ENCODE assay signal across 14 cellular contexts in the genomic region with DNA sequence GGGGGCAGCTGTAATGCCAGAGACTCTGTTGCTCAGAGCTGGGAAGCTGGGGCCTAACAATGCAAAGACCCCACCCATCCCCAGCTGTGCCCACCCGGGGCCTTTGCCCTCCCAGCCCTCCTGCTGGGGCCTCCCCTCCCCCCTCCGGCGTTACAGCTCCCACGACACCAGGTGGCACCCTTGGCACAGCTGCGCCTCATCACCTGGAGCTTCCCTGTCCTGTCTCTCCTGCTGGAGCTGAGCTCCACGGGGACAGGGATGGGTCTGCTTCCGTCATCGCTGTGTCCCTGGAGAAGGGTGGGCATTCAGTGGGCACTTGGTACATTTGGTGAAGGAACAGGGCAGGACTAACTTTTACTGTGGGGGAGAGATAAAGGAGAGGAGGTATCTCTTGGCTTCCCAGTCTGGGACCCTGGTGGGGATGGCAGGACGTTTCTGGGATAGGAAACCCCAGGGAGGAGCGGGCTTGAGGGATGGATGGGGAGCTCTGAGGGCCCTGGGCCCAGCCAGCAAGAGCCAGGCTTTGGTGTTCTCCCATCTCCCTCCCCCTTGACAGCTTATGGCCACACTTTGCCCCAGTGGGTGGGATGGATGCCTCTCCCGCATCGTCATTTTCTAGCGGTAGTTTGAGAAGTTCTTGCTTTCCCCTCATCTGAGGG.
DNase-seq lines count a peak whose midpoint lies in the region; ATAC-seq, FAIRE-seq and TF ChIP-seq lines count a peak whose summit lies in the region.
"Had no signal": no experiment of that assay in that cellular context is flagged by ENCODE, and none has a peak within 500 bp of the region (broad histone marks: within the 10 kb centered on the region; RNA-seq: fewer than 3 reads in every experiment).

No MANE protein-coding gene starts in this region.

- 68% methylated on average over 4 of the region's 13 CpGs for WGBS in A549 (ENCODE audit: missing lambda C conversion rate)

- ATAC-seq in A549 (no peak), left lobe of liver (peak; percentile 22), GM18858 (IDR thresholded peaks at IDR 0.05; ENCODE audit: unreplicated experiment) (no peak), GM18498 (IDR thresholded peaks at IDR 0.05; ENCODE audit: unreplicated experiment) (no peak)
- ATAC-seq: activated CD8-positive, alpha-beta memory T cell treated with anti-CD3 and anti-CD28 coated beads, Interleukin-2, amount 10 ng/mL, durations not matched to agents 7 days and 5 days; GM23338 had no signal

- H3K36me3 ChIP-seq in GM06990 (ENCODE audit: control insufficient read depth, insufficient read depth, low read length) (no peaks in the 10 kb centered on the region), WERI-Rb-1 (no peaks in the 10 kb centered on the region)

- H3K4me3 ChIP-seq in A549 = no peak overlapping the region
- H3K4me3 ChIP-seq in GM06990 (replicated peaks; ENCODE audit: low read depth, low read length) = no peak overlapping the region
- H3K4me3 ChIP-seq in WERI-Rb-1 (ENCODE audit: low read depth, low read length) = no peak overlapping the region
- H3K4me3 ChIP-seq: GM23338 had no signal

- H3K27me3 ChIP-seq in GM06990 (replicated peaks; ENCODE audit: control insufficient read depth, insufficient read depth, low read length) (no peaks in the 10 kb centered on the region), WERI-Rb-1 (ENCODE audit: insufficient read depth, low read depth, severe bottlenecking) (no peaks in the 10 kb centered on the region)

- H3K27ac ChIP-seq in A549 (no peak overlapping the region), WERI-Rb-1 (no peak overlapping the region)
- H3K27ac ChIP-seq: C4-2B, KMS-11 had no signal

- no peaks in the 10 kb centered on the region for H3K4me1 ChIP-seq in A549

- DNase-seq in A549 (ENCODE audit: low read depth in 1 of 2, low spot score in 1 of 2) (no peak), GM06990 (ENCODE audit: extremely low read depth, insufficient read length) (no peak), WERI-Rb-1 (no peak), left lobe of liver (ENCODE audit: low spot score) (no peak), DMS79 treated with DMSO at 0.1 percent for 48 hours (lab: John Stamatoyannopoulos, UW) (no peak), SHP77 (lab: John Stamatoyannopoulos, UW) (no peak)
- DNase-seq: activated CD8-positive, alpha-beta memory T cell treated with anti-CD3 and anti-CD28 coated beads, Interleukin-2, amount 10 ng/mL, durations not matched to agents 7 days and 5 days; activated naive CD4-positive, alpha-beta T cell treated with anti-CD3 and anti-CD28 coated beads for 36 hours; central memory CD4-positive, alpha-beta T cell had no signal

- TF ChIP-seq CTCF in A549 (IDR thresholded peaks at IDR 0.05) (no peak), GM06990 (IDR thresholded peaks at IDR 0.05; ENCODE audit: insufficient read depth, low read length, poor library complexity, severe bottlenecking) (peak; percentile 34), WERI-Rb-1 (IDR thresholded peaks at IDR 0.05; ENCODE audit: low read depth, low read length) (peak; percentile 56)

- CTCF ChIA-PET in A549 (lab: Yijun Ruan, JAX) = interaction anchor here (1.0 to 1.5 kb wide), 4 partner anchors 9 to 422 kb away, joined by 3 to 4 read pairs (median 3); no protein-coding TSS in a partner anchor

- FAIRE-seq in A549 (lab: Jason Lieb, UNC) = no peak

- TF ChIP-seq RAD21 in A549 (conservative IDR thresholded peaks at IDR 0.05 in 1 of 2, IDR thresholded peaks at IDR 0.05 in 1 of 2) = 0 out of 5 replicates have a peak, but pooled peaks have one; percentile 7 to 9

- no peaks in the 10 kb centered on the region for H3K9me3 ChIP-seq in A549
- H3K9me3 ChIP-seq in WERI-Rb-1 (ENCODE audit: severe bottlenecking) = no peaks in the 10 kb centered on the region

- POLR2A ChIA-PET in A549 (lab: Yijun Ruan, JAX) = no interaction called here

- no peak for TF ChIP-seq EP300 in A549 (IDR thresholded peaks at IDR 0.05)

- no peak for TF ChIP-seq POLR2A in A549 (IDR thresholded peaks at IDR 0.05; ENCODE audit: low read length)

- H3K4me2 ChIP-seq in A549 = no peak overlapping the region
- H3K4me2 ChIP-seq: GM23338, KMS-11 had no signal

TF ChIP-seq in A549, 52 proteins besides CTCF, POLR2A, EP300 and RAD21:
- TF ChIP-seq MAZ (IDR thresholded peaks at IDR 0.05; ENCODE audit: borderline replicate concordance, low read depth, low read length) = no peak
TF ChIP-seq in A549: peak in this region for 0.
